Comparison of ENCODE assay signal across 19 cellular contexts in the genomic region with DNA sequence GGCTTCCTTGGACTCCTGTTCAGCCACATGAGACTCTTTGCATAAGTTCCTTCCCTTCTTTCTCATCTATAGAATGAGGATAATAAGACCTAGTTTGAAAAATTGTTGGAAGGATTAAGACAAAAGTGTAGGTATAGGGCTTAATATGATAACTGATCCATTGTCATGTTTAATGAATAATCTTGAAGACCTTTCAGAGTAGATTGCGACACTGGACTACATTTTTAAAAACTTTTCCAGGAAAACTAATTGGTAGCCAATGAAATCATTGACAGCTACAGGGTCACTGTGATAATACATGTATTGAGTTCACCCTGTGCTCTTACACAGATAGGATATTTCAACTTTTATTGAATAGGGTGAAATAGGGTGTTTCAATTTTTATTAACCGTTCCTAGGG.
"Had no signal": no experiment of that assay in that cellular context is flagged by ENCODE, and none has a peak within 500 bp of the region (broad histone marks: within the 10 kb centered on the region; RNA-seq: fewer than 3 reads in every experiment).

No MANE protein-coding gene starts in this region.

- DNase-seq: effector memory CD8-positive, alpha-beta T cell; heart left ventricle; hippocampal formation; left colon; nucleus accumbens; pancreas; right lobe of liver; stimulated activated CD4-positive, alpha-beta T cell treated with anti-CD3 and anti-CD28 coated beads, Interleukin-2, amount 100 ng/mL, for 24 hours; stimulated activated CD4-positive, alpha-beta T cell treated with anti-CD3 and anti-CD28 coated beads, Interleukin-4, amount 100 ng/mL, for 4 hours; stimulated activated naive B cell treated with anti-CD40 and anti-IgM and Interleukin-4, amounts not matched to agents 10 μg/mL and 1 μg/mL and 100 μg/mL, for 72 hours; stimulated activated naive CD8-positive, alpha-beta T cell treated with anti-CD3 and anti-CD28 coated beads, Interleukin-15, amount 100 ng/mL, for 72 hours; testis; upper lobe of right lung had no signal

- H3K4me3 Mint-ChIP-seq: effector memory CD8-positive, alpha-beta T cell; mesothelial cell of epicardium; natural killer cell treated with Interleukin-12 subunit alpha and Interleukin-12 subunit beta and Interleukin-15 and Interleukin-18, amount 100 ng/mL, for 72 hours; neural progenitor cell; stimulated activated naive B cell treated with anti-CD40 and anti-IgM and Interleukin-4, amounts not matched to agents 10 μg/mL and 1 μg/mL and 100 μg/mL, for 72 hours; stimulated activated naive CD8-positive, alpha-beta T cell treated with anti-CD3 and anti-CD28 coated beads, Interleukin-15, amount 100 ng/mL, for 72 hours had no signal

- H3K27me3 ChIP-seq: heart left ventricle, neural progenitor cell, pancreas, right lobe of liver, testis, tibial nerve, upper lobe of right lung, vagina had no signal

- H3K36me3 ChIP-seq: heart left ventricle, neural progenitor cell, pancreas, right lobe of liver, upper lobe of right lung, vagina had no signal

- H2AFZ ChIP-seq: neural progenitor cell had no signal

- FAIRE-seq: pancreas had no signal

- H3K27ac ChIP-seq: heart left ventricle, neural progenitor cell, pancreas, right lobe of liver, tibial nerve, upper lobe of right lung, vagina had no signal

- H3K4me1 ChIP-seq: pancreas, right lobe of liver, testis, upper lobe of right lung, vagina had no signal

- ATAC-seq: effector memory CD8-positive, alpha-beta T cell; left colon; natural killer cell treated with Interleukin-12 subunit alpha and Interleukin-12 subunit beta and Interleukin-15 and Interleukin-18, amount 100 ng/mL, for 72 hours; pancreas; right lobe of liver; stimulated activated naive B cell treated with anti-CD40 and anti-IgM and Interleukin-4, amounts not matched to agents 10 μg/mL and 1 μg/mL and 100 μg/mL, for 72 hours; stimulated activated naive CD8-positive, alpha-beta T cell treated with anti-CD3 and anti-CD28 coated beads, Interleukin-15, amount 100 ng/mL, for 72 hours; upper lobe of right lung had no signal

- H3K27me3 Mint-ChIP-seq: effector memory CD8-positive, alpha-beta T cell; natural killer cell treated with Interleukin-12 subunit alpha and Interleukin-12 subunit beta and Interleukin-15 and Interleukin-18, amount 100 ng/mL, for 72 hours; progenitor cell of endocrine pancreas; stimulated activated naive B cell treated with anti-CD40 and anti-IgM and Interleukin-4, amounts not matched to agents 10 μg/mL and 1 μg/mL and 100 μg/mL, for 72 hours; stimulated activated naive CD8-positive, alpha-beta T cell treated with anti-CD3 and anti-CD28 coated beads, Interleukin-15, amount 100 ng/mL, for 72 hours had no signal

- H3K27ac Mint-ChIP-seq: effector memory CD8-positive, alpha-beta T cell; mesothelial cell of epicardium; natural killer cell treated with Interleukin-12 subunit alpha and Interleukin-12 subunit beta and Interleukin-15 and Interleukin-18, amount 100 ng/mL, for 72 hours; neural progenitor cell; progenitor cell of endocrine pancreas; stimulated activated naive B cell treated with anti-CD40 and anti-IgM and Interleukin-4, amounts not matched to agents 10 μg/mL and 1 μg/mL and 100 μg/mL, for 72 hours; stimulated activated naive CD8-positive, alpha-beta T cell treated with anti-CD3 and anti-CD28 coated beads, Interleukin-15, amount 100 ng/mL, for 72 hours had no signal

- H3K4me2 ChIP-seq: neural progenitor cell had no signal

- H3K4me1 Mint-ChIP-seq: stimulated activated naive B cell treated with anti-CD40 and anti-IgM and Interleukin-4, amounts not matched to agents 10 μg/mL and 1 μg/mL and 100 μg/mL, for 72 hours; stimulated activated naive CD8-positive, alpha-beta T cell treated with anti-CD3 and anti-CD28 coated beads, Interleukin-15, amount 100 ng/mL, for 72 hours had no signal

- H3K36me3 Mint-ChIP-seq: mesothelial cell of epicardium had no signal

- H3K9me3 ChIP-seq: heart left ventricle, pancreas, right lobe of liver, testis, tibial nerve, upper lobe of right lung, vagina had no signal

- H3K9ac ChIP-seq: neural progenitor cell had no signal

- H3K9me3 Mint-ChIP-seq: effector memory CD8-positive, alpha-beta T cell; mesothelial cell of epicardium; natural killer cell treated with Interleukin-12 subunit alpha and Interleukin-12 subunit beta and Interleukin-15 and Interleukin-18, amount 100 ng/mL, for 72 hours; neural progenitor cell; stimulated activated naive B cell treated with anti-CD40 and anti-IgM and Interleukin-4, amounts not matched to agents 10 μg/mL and 1 μg/mL and 100 μg/mL, for 72 hours; stimulated activated naive CD8-positive, alpha-beta T cell treated with anti-CD3 and anti-CD28 coated beads, Interleukin-15, amount 100 ng/mL, for 72 hours had no signal

- H3K4me3 ChIP-seq: heart left ventricle, neural progenitor cell, pancreas, right lobe of liver, testis, tibial nerve, upper lobe of right lung, vagina had no signal
